In the genomic region with DNA sequence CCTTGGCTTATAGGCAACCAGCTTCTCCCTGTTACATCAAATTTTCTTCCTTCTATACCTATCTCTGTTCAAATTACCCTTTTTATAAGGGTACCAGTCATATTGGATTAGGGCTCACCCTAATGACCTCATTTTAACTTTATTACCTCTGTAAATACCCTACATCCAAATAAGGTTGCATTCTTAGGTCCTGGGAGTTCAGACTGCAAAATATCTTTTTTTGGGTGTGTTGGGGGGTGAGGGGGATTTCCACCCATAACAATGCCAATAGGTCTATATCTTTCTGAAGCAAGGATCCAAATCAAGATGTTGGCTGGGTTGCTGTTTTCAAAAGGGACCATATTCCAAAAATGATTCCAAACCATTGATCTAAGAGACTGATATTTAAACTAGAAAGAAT, we compare ENCODE assay signal across 28 cellular contexts.
"Had no signal": no experiment of that assay in that cellular context is flagged by ENCODE, and none has a peak within 500 bp of the region (broad histone marks: within the 10 kb centered on the region; RNA-seq: fewer than 3 reads in every experiment).

No MANE protein-coding gene starts in this region.

- ATAC-seq: natural killer cell; pancreas; psoas muscle; right cardiac atrium; right lobe of liver; stimulated activated effector memory CD8-positive, alpha-beta T cell treated with anti-CD3 and anti-CD28 coated beads, Interleukin-12 subunit alpha, Interleukin-12 subunit beta, amount 100 ng/mL, for 72 hours; stimulated activated naive B cell treated with anti-CD40 and anti-IgM and Interleukin-4, amounts not matched to agents 10 μg/mL and 1 μg/mL and 100 μg/mL, for 72 hours had no signal

- H3K4me3 ChIP-seq: pancreas, psoas muscle, right lobe of liver, sigmoid colon, stomach, thoracic aorta, thyroid gland, tibial nerve, upper lobe of left lung, vagina had no signal

- H3K4me1 ChIP-seq: pancreas, psoas muscle, right lobe of liver, sigmoid colon, stomach, thyroid gland, tibial nerve, upper lobe of left lung, vagina had no signal

- H3K36me3 Mint-ChIP-seq: natural killer cell; stimulated activated effector memory CD8-positive, alpha-beta T cell treated with anti-CD3 and anti-CD28 coated beads, Interleukin-12 subunit alpha, Interleukin-12 subunit beta, amount 100 ng/mL, for 72 hours had no signal

- H3K27me3 ChIP-seq: neutrophil, pancreas, right lobe of liver, sigmoid colon, stomach, thyroid gland, tibial nerve, upper lobe of left lung, vagina had no signal

- H3K36me3 ChIP-seq: neutrophil, pancreas, right lobe of liver, sigmoid colon, stomach, thoracic aorta, thyroid gland, tibial nerve, upper lobe of left lung, vagina had no signal

- H3K9me3 ChIP-seq: neutrophil, pancreas, psoas muscle, right lobe of liver, sigmoid colon, stomach, thoracic aorta, thyroid gland, tibial nerve, upper lobe of left lung, vagina had no signal

- H3K9me3 Mint-ChIP-seq: neural crest cell; stimulated activated naive B cell treated with anti-CD40 and anti-IgM and Interleukin-4, amounts not matched to agents 10 μg/mL and 1 μg/mL and 100 μg/mL, for 72 hours; stimulated activated naive CD8-positive, alpha-beta T cell treated with anti-CD3 and anti-CD28 coated beads, Interleukin-15, Interleukin-2, amounts not matched to agents 100 ng/mL and 50 ng/mL, for 24 hours had no signal

- H3K27me3 Mint-ChIP-seq: progenitor cell of endocrine pancreas; stimulated activated naive B cell treated with anti-CD40 and anti-IgM and Interleukin-4, amounts not matched to agents 10 μg/mL and 1 μg/mL and 100 μg/mL, for 72 hours; stimulated activated naive CD8-positive, alpha-beta T cell treated with anti-CD3 and anti-CD28 coated beads, Interleukin-15, Interleukin-2, amounts not matched to agents 100 ng/mL and 50 ng/mL, for 24 hours had no signal

- H3K4me3 Mint-ChIP-seq: natural killer cell; nephron; neural crest cell; stimulated activated effector memory CD8-positive, alpha-beta T cell treated with anti-CD3 and anti-CD28 coated beads, Interleukin-12 subunit alpha, Interleukin-12 subunit beta, amount 100 ng/mL, for 72 hours; stimulated activated naive B cell treated with anti-CD40 and anti-IgM and Interleukin-4, amounts not matched to agents 10 μg/mL and 1 μg/mL and 100 μg/mL, for 72 hours; stimulated activated naive CD8-positive, alpha-beta T cell treated with anti-CD3 and anti-CD28 coated beads, Interleukin-15, Interleukin-2, amounts not matched to agents 100 ng/mL and 50 ng/mL, for 24 hours had no signal

- H3K27ac Mint-ChIP-seq: natural killer cell; nephron; progenitor cell of endocrine pancreas; stimulated activated effector memory CD8-positive, alpha-beta T cell treated with anti-CD3 and anti-CD28 coated beads, Interleukin-12 subunit alpha, Interleukin-12 subunit beta, amount 100 ng/mL, for 72 hours; stimulated activated naive B cell treated with anti-CD40 and anti-IgM and Interleukin-4, amounts not matched to agents 10 μg/mL and 1 μg/mL and 100 μg/mL, for 72 hours; stimulated activated naive CD8-positive, alpha-beta T cell treated with anti-CD3 and anti-CD28 coated beads, Interleukin-15, Interleukin-2, amounts not matched to agents 100 ng/mL and 50 ng/mL, for 24 hours had no signal

- H3K4me1 Mint-ChIP-seq: nephron; neural crest cell; stimulated activated effector memory CD8-positive, alpha-beta T cell treated with anti-CD3 and anti-CD28 coated beads, Interleukin-12 subunit alpha, Interleukin-12 subunit beta, amount 100 ng/mL, for 72 hours; stimulated activated naive B cell treated with anti-CD40 and anti-IgM and Interleukin-4, amounts not matched to agents 10 μg/mL and 1 μg/mL and 100 μg/mL, for 72 hours had no signal

- DNase-seq: natural killer cell; nucleus accumbens; pancreas; psoas muscle; right cardiac atrium; right lobe of liver; sigmoid colon; small intestine; stimulated activated CD4-positive, alpha-beta T cell treated with anti-CD3 and anti-CD28 coated beads, Interleukin-15, amount 100 ng/mL, for 24 hours; stimulated activated CD4-positive, alpha-beta T cell treated with anti-CD3 and anti-CD28 coated beads, Interleukin-2, amount 100 ng/mL, for 24 hours; stimulated activated CD4-positive, alpha-beta T cell treated with anti-CD3 and anti-CD28 coated beads, Interleukin-2, amount 100 ng/mL, for 48 hours; stimulated activated CD4-positive, alpha-beta T cell treated with anti-CD3 and anti-CD28 coated beads, Interleukin-4, amount 100 ng/mL, for 24 hours; stimulated activated naive B cell treated with anti-CD40 and anti-IgM and Interleukin-4, amounts not matched to agents 10 μg/mL and 1 μg/mL and 100 μg/mL, for 72 hours; stimulated activated naive CD4-positive, alpha-beta T cell treated with Interleukin-2 at 50 U/mL for 16 hours; stomach; thyroid gland; trophoblast cell; upper lobe of left lung had no signal

- H3K27ac ChIP-seq: neutrophil, pancreas, psoas muscle, right lobe of liver, sigmoid colon, stomach, thoracic aorta, thyroid gland, tibial nerve, upper lobe of left lung, vagina had no signal

- FAIRE-seq: pancreas, urothelium cell line had no signal
